1 cellular context compared by ENCODE assay signal in genomic region chr1:156775799-156776198, GRCh38.
TF ChIP-seq lines count a peak whose summit lies in the region.

No MANE protein-coding gene starts in this region.

TF ChIP-seq in K562, 482 proteins besides CTCF, POLR2A, EP300 and RAD21:
- TF ChIP-seq IFI16 (CRISPR knock-in tag; IDR thresholded peaks at IDR 0.05) (no peak), RUNX1 (IDR thresholded peaks at IDR 0.05; ENCODE audit: low read depth) (no peak), PRDM10 (IDR thresholded peaks at IDR 0.05; ENCODE audit: partially characterized antibody) (peak; percentile 25), GABPA (tag; conservative IDR thresholded peaks at IDR 0.05; ENCODE audit: low read depth) (no peak)
